Comparison of ENCODE assay signal across 7 cellular contexts in the genomic region with DNA sequence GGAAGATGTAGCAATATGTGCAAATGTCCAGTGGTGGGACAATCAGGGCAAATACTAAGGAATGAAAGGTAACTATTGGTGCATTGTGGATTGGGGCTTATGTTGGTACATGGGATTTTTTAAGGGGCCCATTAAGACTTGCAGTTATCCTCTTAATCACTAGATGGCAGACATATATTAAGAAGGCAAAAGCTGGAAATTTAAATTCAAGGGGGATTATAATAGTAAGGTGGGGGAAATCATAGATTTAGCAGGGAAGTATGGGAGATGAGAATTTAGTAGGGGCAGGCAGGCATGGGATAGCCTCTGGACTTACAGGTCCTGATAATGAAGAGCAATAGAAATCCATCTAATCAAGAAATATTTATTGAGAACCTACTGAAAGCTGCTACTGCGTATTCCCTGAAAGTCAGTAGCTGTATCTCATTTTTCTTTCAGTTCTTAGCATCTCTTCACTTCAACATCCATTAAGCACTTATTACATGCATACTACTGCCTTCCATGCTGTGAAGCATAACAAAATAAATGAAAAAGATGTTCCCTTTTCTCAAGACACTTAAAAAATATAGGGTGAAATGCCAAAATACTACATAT.
DNase-seq lines count a peak whose midpoint lies in the region; ATAC-seq and TF ChIP-seq lines count a peak whose summit lies in the region.

No MANE protein-coding gene starts in this region.

- no peak overlapping the region for H3K23ac ChIP-seq in mesendoderm (ENCODE audit: low read length)

- no peaks in the 10 kb centered on the region for H3K79me2 ChIP-seq in mesendoderm (ENCODE audit: control insufficient read depth, insufficient read depth, low read length)

- no peak overlapping the region for H3K18ac ChIP-seq in mesendoderm (ENCODE audit: low read length)

- H3K36me3 ChIP-seq in mesendoderm (ENCODE audit: control insufficient read depth, insufficient read depth, low read length): no peaks in the 10 kb centered on the region

- H3K4ac ChIP-seq in mesendoderm (ENCODE audit: low read depth, low read length): no peak overlapping the region

- H3K9ac ChIP-seq in mesendoderm (ENCODE audit: low read length): no peak overlapping the region

- no peak overlapping the region for H3K56ac ChIP-seq in mesendoderm (ENCODE audit: low read length)

- no peak overlapping the region for H2AK5ac ChIP-seq in mesendoderm (ENCODE audit: low read length)

- no peak overlapping the region for H2BK5ac ChIP-seq in mesendoderm (ENCODE audit: low read length)

- no peak overlapping the region for H4K8ac ChIP-seq in mesendoderm (ENCODE audit: low read depth, low read length)

- TF ChIP-seq CTCF in GM10248 (IDR thresholded peaks at IDR 0.05; ENCODE audit: control extremely low read depth, extremely low read depth, low read depth, missing control alignments) (peak; percentile 31), VCaP (conservative IDR thresholded peaks at IDR 0.05) (peak; percentile 70)

- ATAC-seq in HG03432 (IDR thresholded peaks at IDR 0.05; ENCODE audit: unreplicated experiment) (peak; percentile 35), HG02938 (IDR thresholded peaks at IDR 0.05; ENCODE audit: unreplicated experiment) (no peak)

- H3K4me1 ChIP-seq in mesendoderm (ENCODE audit: control insufficient read depth, low read depth, low read length): no peaks in the 10 kb centered on the region

- CTCF ChIA-PET in GM10248 (lab: Yijun Ruan, JAX): interaction anchor here (0.6 to 3.5 kb wide), 19 partner anchors 8 to 636 kb away, joined by 3 to 12 read pairs (median 4); partner anchors contain the start of gene LHX9

- H4K5ac ChIP-seq in mesendoderm (ENCODE audit: low read length): no peak overlapping the region

- H3K27ac ChIP-seq in VCaP: no peak overlapping the region
- no peak overlapping the region for H3K27ac ChIP-seq in mesendoderm (ENCODE audit: low read depth, low read length)

- H2BK120ac ChIP-seq in mesendoderm (ENCODE audit: low read depth, low read length): no peak overlapping the region

- no peaks in the 10 kb centered on the region for H3K79me1 ChIP-seq in mesendoderm (ENCODE audit: low read length)

- H3K27me3 ChIP-seq in mesendoderm (ENCODE audit: insufficient read depth, low read length, poor library complexity): no peaks in the 10 kb centered on the region

- no peak overlapping the region for H2BK15ac ChIP-seq in mesendoderm (replicated peaks; ENCODE audit: low read depth)

- H3K4me3 ChIP-seq in mesendoderm (ENCODE audit: low read length): no peak overlapping the region

- WGBS in mesendoderm (ENCODE audit: extremely low coverage, insufficient coverage, low lambda C conversion rate): no CpG with 5 or more reads among the region's 1 CpG

- DNase-seq in GM10248 (ENCODE audit: extremely low spot score): no peak
- peak; percentile 22 for DNase-seq in mesendoderm
- DNase-seq in nucleus accumbens (lab: John Stamatoyannopoulos, UW): no peak
- DNase-seq in GDM1 (lab: John Stamatoyannopoulos, UW): no peak

- no peak overlapping the region for H3K4me2 ChIP-seq in mesendoderm (ENCODE audit: low read length)

- POLR2A ChIA-PET in GM10248 (lab: Yijun Ruan, JAX): no interaction called here
